ENCODE assay signal across 23 cellular contexts in the genomic region with DNA sequence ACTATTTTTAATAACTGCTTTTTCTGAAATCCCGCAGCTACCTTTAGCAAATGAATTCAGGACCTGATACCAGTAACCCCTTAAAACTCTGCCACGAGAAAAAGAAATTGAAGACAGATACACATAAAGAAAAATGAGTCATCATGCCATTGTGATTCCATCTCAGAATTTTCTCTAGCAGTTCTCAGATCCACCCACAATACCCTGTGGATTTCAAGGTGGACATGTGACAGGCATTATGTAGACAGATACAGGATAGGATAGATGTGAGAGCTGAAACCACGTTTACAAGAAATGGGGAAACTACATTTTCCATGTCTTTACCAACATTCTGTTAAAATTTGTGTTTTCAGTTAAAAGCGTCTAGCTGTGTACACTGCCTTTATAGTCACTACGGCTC.
DNase-seq lines count a peak whose midpoint lies in the region; ATAC-seq and TF ChIP-seq lines count a peak whose summit lies in the region.
"Had no signal": no experiment of that assay in that cellular context is flagged by ENCODE, and none has a peak within 500 bp of the region (broad histone marks: within the 10 kb centered on the region; RNA-seq: fewer than 3 reads in every experiment).

No MANE protein-coding gene starts in this region.

- H3K27ac ChIP-seq in mesenchymal stem cell (ENCODE audit: low read length, poor library complexity, severe bottlenecking) (no peak overlapping the region), osteoblast (ENCODE audit: low read depth, low read length) (no peak overlapping the region)
- H3K27ac ChIP-seq in CD4-positive, alpha-beta memory T cell (ENCODE audit: low read depth, low read length): no peak overlapping the region
- H3K27ac ChIP-seq: left lung, SK-N-MC, suprapubic skin had no signal

- no peak overlapping the region for H2AFZ ChIP-seq in mesenchymal stem cell (ENCODE audit: low read depth, low read length)
- H2AFZ ChIP-seq in osteoblast (ENCODE audit: low read length): no peak overlapping the region

- DNase-seq in OCI-M1 (lab: John Stamatoyannopoulos, UW) (peak; percentile 47), mesenchymal stem cell (peak; percentile 37), NOMO-1 treated with DMSO at 0.1 percent for 48 hours (lab: John Stamatoyannopoulos, UW; ENCODE audit: unreplicated experiment) (no peak), osteoblast (ENCODE audit: insufficient read length, low spot score, missing footprints) (no peak)
- DNase-seq in CD4-positive, alpha-beta memory T cell: no peak
- DNase-seq: activated CD4-positive, alpha-beta T cell treated with anti-CD3 and anti-CD28 coated beads for 36 hours; activated CD8-positive, alpha-beta memory T cell treated with anti-CD3 and anti-CD28 coated beads, Interleukin-2, amount 50 U/mL, for 4 hours; activated naive CD4-positive, alpha-beta T cell; EL; left lung; mucosa of descending colon; NCI-H1092 treated with DMSO at 0.1 percent for 48 hours; NCI-H2171 treated with DMSO at 0.1 percent for 48 hours; NCI-H82; stimulated activated CD4-positive, alpha-beta T cell treated with anti-CD3 and anti-CD28 coated beads, Interleukin-2, amount 100 ng/mL, for 24 hours; T1000 had no signal

- no peak overlapping the region for H4K91ac ChIP-seq in mesenchymal stem cell (ENCODE audit: low read length)

- no peaks in the 10 kb centered on the region for H3K79me1 ChIP-seq in mesenchymal stem cell (replicated peaks; ENCODE audit: low read length, poor library complexity, severe bottlenecking)

- 71% methylated on average over 3 of the region's 5 CpGs for WGBS in mesenchymal stem cell

- H3K9me3 Mint-ChIP-seq in CD4-positive, alpha-beta memory T cell: peaks cover 0 to 5% (median under 1%) of the 10 kb centered on the region in 8 donors

- H3K27me3 Mint-ChIP-seq in CD4-positive, alpha-beta memory T cell: peaks cover 7 to 9% of the 10 kb centered on the region in 2 donors

- CTCF ChIA-PET in CD4-positive, alpha-beta memory T cell (lab: Charles Lee; ENCODE audit: partially characterized antibody): interaction anchor here (1.7 kb wide), 1 partner anchor 15 kb away, joined by 5 read pairs; no protein-coding TSS in a partner anchor

- H2BK5ac ChIP-seq in mesenchymal stem cell (ENCODE audit: low read depth, low read length, poor library complexity, severe bottlenecking): peak overlapping the region; percentile 37

- no peak overlapping the region for H3K4me3 Mint-ChIP-seq in CD4-positive, alpha-beta memory T cell
- H3K4me3 Mint-ChIP-seq: activated CD4-positive, alpha-beta T cell treated with anti-CD3 and anti-CD28 coated beads for 36 hours had no signal

- no peak overlapping the region for H2BK12ac ChIP-seq in mesenchymal stem cell (ENCODE audit: low read length in 2 of 2)

- peaks cover 0 to 1% (median 0%) of the 10 kb centered on the region in 4 donors for H3K4me1 Mint-ChIP-seq in CD4-positive, alpha-beta memory T cell

- H4K20me1 ChIP-seq in osteoblast (ENCODE audit: insufficient read depth, low read length): no peaks in the 10 kb centered on the region

- H2BK120ac ChIP-seq in mesenchymal stem cell (ENCODE audit: low read depth, low read length): no peak overlapping the region

- TF ChIP-seq CTCF in osteoblast (IDR thresholded peaks at IDR 0.05; ENCODE audit: extremely low read depth, low read depth, low read length): no peak

- H3K9ac ChIP-seq in mesenchymal stem cell (ENCODE audit: low read length): no peak overlapping the region

- H3K23ac ChIP-seq in mesenchymal stem cell (ENCODE audit: low read length in 2 of 2): no peak overlapping the region

- intact Hi-C loops in CD4-positive, alpha-beta memory T cell (cut with micrococcal nuclease): no loop called here

- H3K4me3 ChIP-seq in mesenchymal stem cell (ENCODE audit: insufficient read depth in 1 of 2, low read depth in 1 of 2, low read length in 2 of 2) (no peak overlapping the region), osteoblast (ENCODE audit: insufficient read depth, low read length) (no peak overlapping the region)
- no peak overlapping the region for H3K4me3 ChIP-seq in CD4-positive, alpha-beta memory T cell (ENCODE audit: low read length in 2 of 2)
- H3K4me3 ChIP-seq: HAP-1, left lung, mucosa of descending colon, SK-N-MC, suprapubic skin had no signal

- H3K79me2 ChIP-seq in osteoblast (ENCODE audit: insufficient read depth, low read length): no peaks in the 10 kb centered on the region

- no peak overlapping the region for H3K4me2 ChIP-seq in mesenchymal stem cell (ENCODE audit: low read length, poor library complexity, severe bottlenecking)
- H3K4me2 ChIP-seq in osteoblast (ENCODE audit: insufficient read depth, low read length): no peak overlapping the region

- H3K18ac ChIP-seq in mesenchymal stem cell (ENCODE audit: low read depth in 1 of 2, low read length in 2 of 2): no peak overlapping the region

- ATAC-seq in GM18519 (IDR thresholded peaks at IDR 0.05; ENCODE audit: low FRiP score, unreplicated experiment) (peak; percentile 39), HG02884 (IDR thresholded peaks at IDR 0.05; ENCODE audit: unreplicated experiment) (peak; percentile 34), HG02840 (IDR thresholded peaks at IDR 0.05; ENCODE audit: low FRiP score, unreplicated experiment) (no peak)
- ATAC-seq: activated CD4-positive, alpha-beta T cell treated with anti-CD3 and anti-CD28 coated beads for 36 hours; left lung; mucosa of descending colon; sciatic nerve had no signal

- H3K4me1 ChIP-seq in mesenchymal stem cell (ENCODE audit: control insufficient read depth, insufficient read depth, low read depth, low read length) (peaks cover 6% of the 10 kb centered on the region), osteoblast (ENCODE audit: insufficient read depth, low read length) (peaks cover 6% of the 10 kb centered on the region)
- no peaks in the 10 kb centered on the region for H3K4me1 ChIP-seq in CD4-positive, alpha-beta memory T cell (ENCODE audit: insufficient read depth, low read length)
- H3K4me1 ChIP-seq: suprapubic skin had no signal

- H2BK15ac ChIP-seq in mesenchymal stem cell (ENCODE audit: low read depth, poor library complexity, severe bottlenecking): no peak overlapping the region

- no peaks in the 10 kb centered on the region for H3K27me3 ChIP-seq in mesenchymal stem cell (ENCODE audit: control insufficient read depth in 1 of 2, insufficient read depth in 1 of 2, low read length in 2 of 2)
- no peaks in the 10 kb centered on the region for H3K27me3 ChIP-seq in CD4-positive, alpha-beta memory T cell (ENCODE audit: insufficient read depth, low read length)
- no peaks in the 10 kb centered on the region for H3K27me3 ChIP-seq in osteoblast (ENCODE audit: insufficient read depth, low read length)

- POLR2A ChIA-PET in CD4-positive, alpha-beta memory T cell (lab: Charles Lee; ENCODE audit: partially characterized antibody): no interaction called here

- H3K36me3 ChIP-seq in mesenchymal stem cell (ENCODE audit: control insufficient read depth in 1 of 2, insufficient read depth in 2 of 2, low read depth in 1 of 2, low read length in 2 of 2): no peaks in the 10 kb centered on the region
- H3K36me3 ChIP-seq in CD4-positive, alpha-beta memory T cell (ENCODE audit: insufficient read depth, low read length): no peaks in the 10 kb centered on the region
- no peaks in the 10 kb centered on the region for H3K36me3 ChIP-seq in osteoblast (ENCODE audit: insufficient read depth, low read length)
- H3K36me3 ChIP-seq: HAP-1, left lung, suprapubic skin had no signal

- peak overlapping the region; percentile 51 for H2AK5ac ChIP-seq in mesenchymal stem cell (ENCODE audit: low read length, severe bottlenecking)

- no peak overlapping the region for H3K4ac ChIP-seq in mesenchymal stem cell (ENCODE audit: low read depth in 1 of 2, low read length in 2 of 2)

- no peak overlapping the region for H3K14ac ChIP-seq in mesenchymal stem cell (ENCODE audit: low read length in 2 of 2)

- H3K9me3 ChIP-seq in mesenchymal stem cell (ENCODE audit: control insufficient read depth, low read length): no peaks in the 10 kb centered on the region
- no peaks in the 10 kb centered on the region for H3K9me3 ChIP-seq in CD4-positive, alpha-beta memory T cell (ENCODE audit: control insufficient read depth in 1 of 2, low read length in 2 of 2)
- no peaks in the 10 kb centered on the region for H3K9me3 ChIP-seq in osteoblast (ENCODE audit: low read depth, low read length)
- H3K9me3 ChIP-seq: HAP-1, left lung, mucosa of descending colon, suprapubic skin had no signal

- no peak overlapping the region for H3K27ac Mint-ChIP-seq in CD4-positive, alpha-beta memory T cell
- H3K27ac Mint-ChIP-seq: activated CD4-positive, alpha-beta T cell treated with anti-CD3 and anti-CD28 coated beads for 36 hours had no signal

- no peak overlapping the region for H4K8ac ChIP-seq in mesenchymal stem cell (ENCODE audit: low read length)

- no peaks in the 10 kb centered on the region for H3K36me3 Mint-ChIP-seq in CD4-positive, alpha-beta memory T cell

Comparison
In these comparisons a context has a peak if more than half of its experiments do, and no peak if none do; other contexts are left out.
1. DNase-seq: peak in OCI-M1 (single experiment) and mesenchymal stem cell (single experiment); none in CD4-positive, alpha-beta memory T cell (0 of 5), NOMO-1 treated with DMSO at 0.1 percent for 48 hours (single experiment) and osteoblast (single experiment).